ENCODE assay signal across 9 cellular contexts in genomic region chr14:100547633-100548294, GRCh38. TPM values are rescaled to one million over a fixed set of nuclear protein-coding genes. Genes with fewer than 3 reads are reported as not detected.
DNase-seq lines count a peak whose midpoint lies in the region; ATAC-seq and TF ChIP-seq lines count a peak whose summit lies in the region.
"Had no signal": no experiment of that assay in that cellular context is flagged by ENCODE, and none has a peak within 500 bp of the region (broad histone marks: within the 10 kb centered on the region; RNA-seq: fewer than 3 reads in every experiment).

No MANE protein-coding gene starts in this region.

- no peaks in the 10 kb centered on the region for H3K36me3 ChIP-seq in DND-41 (ENCODE audit: insufficient read depth, low read length)
- no peaks in the 10 kb centered on the region for H3K36me3 ChIP-seq in left ventricle myocardium inferior
- no peaks in the 10 kb centered on the region for H3K36me3 ChIP-seq in mesendoderm (ENCODE audit: control insufficient read depth, insufficient read depth, low read length)
- H3K36me3 ChIP-seq in Caco-2 (ENCODE audit: control insufficient read depth, insufficient read depth, low read length) = no peaks in the 10 kb centered on the region
- H3K36me3 ChIP-seq: thoracic aorta had no signal

- peak overlapping the region; percentile 62 for H3K27ac Mint-ChIP-seq in activated CD4-positive, alpha-beta T cell treated with anti-CD3 and anti-CD28 coated beads, Interleukin-2, amount 10 ng/mL, durations not matched to agents 24 days and 14 days
- H3K27ac Mint-ChIP-seq in Caco-2 (ENCODE audit: unreplicated experiment) = no peak overlapping the region

- intact Hi-C loops in activated CD4-positive, alpha-beta T cell treated with anti-CD3 and anti-CD28 coated beads, Interleukin-2, amount 10 ng/mL, durations not matched to agents 24 days and 14 days (cut with micrococcal nuclease) = no loop called here
- intact Hi-C loops in left ventricle myocardium inferior (cut with micrococcal nuclease) = no loop called here
- intact Hi-C loops in Caco-2 (cut with micrococcal nuclease; ENCODE audit: unreplicated experiment) = loop anchor here (10.0 kb wide), 1 partner anchor 97 kb away; no protein-coding TSS in a partner anchor

- peak overlapping the region; percentile 37 for H3K4me3 Mint-ChIP-seq in activated CD4-positive, alpha-beta T cell treated with anti-CD3 and anti-CD28 coated beads, Interleukin-2, amount 10 ng/mL, durations not matched to agents 24 days and 14 days
- no peak overlapping the region for H3K4me3 Mint-ChIP-seq in Caco-2 (ENCODE audit: unreplicated experiment)

- H3K27ac ChIP-seq in DND-41 (ENCODE audit: low read length) (peak overlapping the region; percentile 60), left ventricle myocardium inferior (replicated peaks) (peak overlapping the region; percentile 30), mesendoderm (ENCODE audit: low read depth, low read length) (no peak overlapping the region)
- H3K27ac ChIP-seq: thoracic aorta had no signal

- H3K23ac ChIP-seq in mesendoderm (ENCODE audit: low read length) = no peak overlapping the region

- H2BK5ac ChIP-seq in mesendoderm (ENCODE audit: low read length) = no peak overlapping the region

- no peak overlapping the region for H4K8ac ChIP-seq in mesendoderm (ENCODE audit: low read depth, low read length)

- H3K9ac ChIP-seq in DND-41 (ENCODE audit: low read depth, low read length) (0 out of 2 replicates have a peak overlapping the region, but pooled peaks have one; percentile 3), mesendoderm (ENCODE audit: low read length) (no peak overlapping the region)

- H3K9me3 ChIP-seq in DND-41 (ENCODE audit: insufficient read depth, low read length, severe bottlenecking) = no peaks in the 10 kb centered on the region
- no peaks in the 10 kb centered on the region for H3K9me3 ChIP-seq in left ventricle myocardium inferior (replicated peaks)
- H3K9me3 ChIP-seq in Caco-2 = no peaks in the 10 kb centered on the region
- H3K9me3 ChIP-seq: thoracic aorta had no signal

- H3K36me3 Mint-ChIP-seq in activated CD4-positive, alpha-beta T cell treated with anti-CD3 and anti-CD28 coated beads, Interleukin-2, amount 10 ng/mL, durations not matched to agents 24 days and 14 days (ENCODE audit: low read depth) = no peaks in the 10 kb centered on the region
- no peaks in the 10 kb centered on the region for H3K36me3 Mint-ChIP-seq in Caco-2 (ENCODE audit: insufficient read depth, unreplicated experiment)

- H2BK120ac ChIP-seq in mesendoderm (ENCODE audit: low read depth, low read length) = no peak overlapping the region

- no TSS peak for BruUV-seq in Caco-2 (replicated peaks; lab: Mats Ljungman, UMichigan)

- H3K4me1 ChIP-seq in DND-41 (ENCODE audit: insufficient read depth, low read length) (peaks cover 21% of the 10 kb centered on the region), left ventricle myocardium inferior (peaks cover 26% of the 10 kb centered on the region), mesendoderm (ENCODE audit: control insufficient read depth, low read depth, low read length) (no peaks in the 10 kb centered on the region), Caco-2 (peaks cover 3% of the 10 kb centered on the region; the same call in 1 of the 2 replicates)

- H3K56ac ChIP-seq in mesendoderm (ENCODE audit: low read length) = no peak overlapping the region

- no peak overlapping the region for H3K4ac ChIP-seq in mesendoderm (ENCODE audit: low read depth, low read length)

- no peak overlapping the region for H2AFZ ChIP-seq in DND-41 (ENCODE audit: low read depth, low read length)

- peaks cover 8% of the 10 kb centered on the region; the same call in 1 of the 2 replicates for H4K20me1 ChIP-seq in DND-41 (ENCODE audit: insufficient read depth, low read length)

- H4K5ac ChIP-seq in mesendoderm (ENCODE audit: low read length) = no peak overlapping the region

- WGBS in mesendoderm (ENCODE audit: extremely low coverage, insufficient coverage, low lambda C conversion rate) = no CpG with 5 or more reads among the region's 18 CpGs

- CTCF ChIA-PET in Caco-2 (lab: Charles Lee) = interaction anchor here (1.5 kb wide), 1 partner anchor 108 kb away, joined by 3 read pairs; no protein-coding TSS in a partner anchor

- no peak overlapping the region for H2BK15ac ChIP-seq in mesendoderm (replicated peaks; ENCODE audit: low read depth)

- H3K4me1 Mint-ChIP-seq in activated CD4-positive, alpha-beta T cell treated with anti-CD3 and anti-CD28 coated beads, Interleukin-2, amount 10 ng/mL, durations not matched to agents 24 days and 14 days = peaks cover 10% of the 10 kb centered on the region
- no peaks in the 10 kb centered on the region for H3K4me1 Mint-ChIP-seq in Caco-2 (ENCODE audit: low read depth, unreplicated experiment)

- H3K9me3 Mint-ChIP-seq in activated CD4-positive, alpha-beta T cell treated with anti-CD3 and anti-CD28 coated beads, Interleukin-2, amount 10 ng/mL, durations not matched to agents 24 days and 14 days = no peaks in the 10 kb centered on the region
- no peaks in the 10 kb centered on the region for H3K9me3 Mint-ChIP-seq in Caco-2 (ENCODE audit: unreplicated experiment)

- DNase-seq in DND-41 (peak; percentile 84), NCI-H1694 treated with DMSO at 0.1 percent for 48 hours (lab: John Stamatoyannopoulos, UW) (peak; percentile 41), left ventricle myocardium inferior (peak; percentile 55), mesendoderm (no peak), Caco-2 (no peak), G401 (ENCODE audit: low spot score) (no peak)
- DNase-seq in activated CD4-positive, alpha-beta T cell treated with anti-CD3 and anti-CD28 coated beads, Interleukin-2, amount 10 ng/mL, durations not matched to agents 24 days and 14 days = peak; percentile 73
- peak; percentile 13 for DNase-seq in stimulated activated naive CD4-positive, alpha-beta T cell treated with Interleukin-2 at 50 U/mL for 16 hours (lab: John Stamatoyannopoulos, UW)

- H3K79me1 ChIP-seq in mesendoderm (ENCODE audit: low read length) = no peaks in the 10 kb centered on the region

- no peak overlapping the region for H3K18ac ChIP-seq in mesendoderm (ENCODE audit: low read length)

- H3K27me3 ChIP-seq in DND-41 (ENCODE audit: insufficient read depth, low read length, poor library complexity) (no peaks in the 10 kb centered on the region), left ventricle myocardium inferior (ENCODE audit: low read depth) (peaks cover 20% of the 10 kb centered on the region), mesendoderm (ENCODE audit: insufficient read depth, low read length, poor library complexity) (no peaks in the 10 kb centered on the region), Caco-2 (replicated peaks; ENCODE audit: control insufficient read depth, insufficient read depth, low read length) (no peaks in the 10 kb centered on the region)

- POLR2A ChIA-PET in Caco-2 (lab: Charles Lee) = no interaction called here

- no peaks in the 10 kb centered on the region for H3K27me3 Mint-ChIP-seq in activated CD4-positive, alpha-beta T cell treated with anti-CD3 and anti-CD28 coated beads, Interleukin-2, amount 10 ng/mL, durations not matched to agents 24 days and 14 days
- H3K27me3 Mint-ChIP-seq in Caco-2 (ENCODE audit: insufficient read depth, unreplicated experiment) = no peaks in the 10 kb centered on the region

- no peak overlapping the region for H2AK5ac ChIP-seq in mesendoderm (ENCODE audit: low read length)

- peak; percentile 93 for ATAC-seq in DND-41 (ENCODE audit: insufficient read depth, low read depth)

- in situ Hi-C loops in G401 (cut with HindIII; ENCODE audit: low sequenced_read_pairs) = no loop called here

- TF ChIP-seq CTCF in DND-41 (IDR thresholded peaks at IDR 0.05; ENCODE audit: borderline replicate concordance, extremely low read depth, low read length, poor library complexity, severe bottlenecking) (peak; percentile 31), left ventricle myocardium inferior (IDR thresholded peaks at IDR 0.05; ENCODE audit: borderline replicate concordance) (no peak), Caco-2 (IDR thresholded peaks at IDR 0.05; ENCODE audit: insufficient read depth in 1 of 2, low read depth in 1 of 2, low read length in 1 of 2, severe bottlenecking in 1 of 2, unreplicated experiment in 1 of 2) (no peak)

- peak overlapping the region in 1 of 2 experiments; percentile 4; a peak in 1 of 4 replicates for H3K4me3 ChIP-seq in DND-41 (ENCODE audit: low read depth in 1 of 2, low read length in 2 of 2)
- no peak overlapping the region for H3K4me3 ChIP-seq in left ventricle myocardium inferior
- H3K4me3 ChIP-seq in mesendoderm (ENCODE audit: low read length) = no peak overlapping the region
- H3K4me3 ChIP-seq in Caco-2 (ENCODE audit: low read depth, low read length) = no peak overlapping the region

- H3K79me2 ChIP-seq in DND-41 (ENCODE audit: insufficient read depth, low read length) (no peaks in the 10 kb centered on the region), mesendoderm (ENCODE audit: control insufficient read depth, insufficient read depth, low read length) (no peaks in the 10 kb centered on the region)

- H3K4me2 ChIP-seq in DND-41 (ENCODE audit: insufficient read depth, low read length) (peak overlapping the region; percentile 50), mesendoderm (ENCODE audit: low read length) (no peak overlapping the region)

RNA-seq across cellular contexts. Expression of gene BEGAIN, which starts 39.5 kb away (rescaled TPM):
- 3.0 and 4.8 TPM in 2 replicates for total RNA-seq in activated CD4-positive, alpha-beta T cell treated with anti-CD3 and anti-CD28 coated beads, Interleukin-2, amount 10 ng/mL, durations not matched to agents 24 days and 14 days
- total RNA-seq in left ventricle myocardium inferior = 1.9 TPM
- 0.69 TPM for polyA plus RNA-seq in mesendoderm (2013, experiment 1 of 2)
- polyA plus RNA-seq in mesendoderm (2013, experiment 2 of 2) = 0.81 TPM
- total RNA-seq in Caco-2 (2022) = 0.54 TPM in 1 of 2 replicates, not detected in the other
- 0.31 and 1.3 TPM in 2 replicates for total RNA-seq in G401 (2014; rRNA removed; shearing (Covaris generic))

Comparison
In these comparisons a context has a peak if more than half of its experiments do, and no peak if none do; other contexts are left out.
1. DNase-seq: peak in DND-41 (single experiment), NCI-H1694 treated with DMSO at 0.1 percent for 48 hours (single experiment), activated CD4-positive, alpha-beta T cell treated with anti-CD3 and anti-CD28 coated beads, Interleukin-2, amount 10 ng/mL, durations not matched to agents 24 days and 14 days (single experiment), left ventricle myocardium inferior (single experiment) and stimulated activated naive CD4-positive, alpha-beta T cell treated with Interleukin-2 at 50 U/mL for 16 hours (single experiment); none in mesendoderm (single experiment), Caco-2 (0 of 2) and G401 (single experiment).